Comparison of ENCODE assay signal across 19 cellular contexts in the genomic region with DNA sequence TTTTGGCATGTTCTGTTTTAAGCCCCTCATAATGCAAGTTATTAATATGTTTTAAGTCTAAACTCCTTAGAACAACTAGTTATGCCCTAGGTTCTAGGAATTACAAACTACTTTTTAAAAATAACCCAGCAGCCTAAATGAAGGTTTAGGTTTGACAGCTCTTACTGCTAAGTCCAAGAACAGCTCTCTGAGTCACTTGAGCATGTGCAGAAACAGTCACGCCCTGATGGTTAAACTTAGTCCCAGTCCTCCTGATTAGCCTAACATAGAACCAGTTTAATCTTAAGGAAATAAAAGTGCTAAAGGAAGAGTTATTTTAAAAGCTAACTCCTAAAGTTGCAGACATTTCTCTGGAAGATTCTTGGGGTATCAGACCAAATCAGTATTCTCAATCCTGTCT.
"Had no signal": no experiment of that assay in that cellular context is flagged by ENCODE, and none has a peak within 500 bp of the region (broad histone marks: within the 10 kb centered on the region; RNA-seq: fewer than 3 reads in every experiment).

No MANE protein-coding gene starts in this region.

- H3K9me3 ChIP-seq: vagina had no signal

- H3K27me3 ChIP-seq: tibial nerve, vagina had no signal

- H3K4me3 ChIP-seq: mucosa of descending colon, skin epidermis, tibial nerve, vagina had no signal

- H3K36me3 Mint-ChIP-seq: activated naive CD8-positive, alpha-beta T cell treated with anti-CD3 and anti-CD28 coated beads, Interleukin-2, amount 10 ng/mL, durations not matched to agents 7 days and 5 days had no signal

- H3K27me3 Mint-ChIP-seq: activated naive CD8-positive, alpha-beta T cell treated with anti-CD3 and anti-CD28 coated beads, Interleukin-2, amount 10 ng/mL, durations not matched to agents 7 days and 5 days; dendritic cell treated with granulocyte-macrophage colony-stimulating factor and Interleukin-4, amounts not matched to agents 40 ng/mL and 50 ng/mL, for 4 days; T-cell had no signal

- DNase-seq: activated CD4-positive, alpha-beta T cell treated with anti-CD3 and anti-CD28 coated beads, Interleukin-2, amount 50 U/mL, for 1 hour; activated CD8-positive, alpha-beta memory T cell treated with anti-CD3 and anti-CD28 coated beads for 24 hours; activated naive CD8-positive, alpha-beta T cell treated with anti-CD3 and anti-CD28 coated beads, Interleukin-2, amount 10 ng/mL, durations not matched to agents 7 days and 5 days; aorta; cerebellar nuclear complex; effector memory CD4-positive, alpha-beta T cell; mammary epithelial cell; mucosa of descending colon; natural killer cell; stimulated activated CD4-positive, alpha-beta T cell treated with anti-CD3 and anti-CD28 coated beads, Interleukin-4, amount 100 ng/mL, for 24 hours; stimulated activated naive CD4-positive, alpha-beta T cell; substantia nigra; T-cell; T-helper 9 cell had no signal

- H3K36me3 ChIP-seq: vagina had no signal

- H3K4me1 Mint-ChIP-seq: activated naive CD8-positive, alpha-beta T cell treated with anti-CD3 and anti-CD28 coated beads, Interleukin-2, amount 10 ng/mL, durations not matched to agents 7 days and 5 days; natural killer cell; T-cell had no signal

- H3K27ac ChIP-seq: skin epidermis, tibial nerve, vagina had no signal

- H3K4me1 ChIP-seq: tibial nerve, vagina had no signal

- H3K4me3 Mint-ChIP-seq: activated naive CD8-positive, alpha-beta T cell treated with anti-CD3 and anti-CD28 coated beads, Interleukin-2, amount 10 ng/mL, durations not matched to agents 7 days and 5 days; dendritic cell treated with granulocyte-macrophage colony-stimulating factor and Interleukin-4, amounts not matched to agents 40 ng/mL and 50 ng/mL, for 4 days; natural killer cell; T-cell had no signal

- H3K27ac Mint-ChIP-seq: activated naive CD8-positive, alpha-beta T cell treated with anti-CD3 and anti-CD28 coated beads, Interleukin-2, amount 10 ng/mL, durations not matched to agents 7 days and 5 days; dendritic cell treated with granulocyte-macrophage colony-stimulating factor and Interleukin-4, amounts not matched to agents 40 ng/mL and 50 ng/mL, for 4 days; natural killer cell; T-cell had no signal

- ATAC-seq: left lobe of liver, mucosa of descending colon, natural killer cell, T-cell had no signal
